Comparison of ENCODE assay signal across 10 cellular contexts in the genomic region with DNA sequence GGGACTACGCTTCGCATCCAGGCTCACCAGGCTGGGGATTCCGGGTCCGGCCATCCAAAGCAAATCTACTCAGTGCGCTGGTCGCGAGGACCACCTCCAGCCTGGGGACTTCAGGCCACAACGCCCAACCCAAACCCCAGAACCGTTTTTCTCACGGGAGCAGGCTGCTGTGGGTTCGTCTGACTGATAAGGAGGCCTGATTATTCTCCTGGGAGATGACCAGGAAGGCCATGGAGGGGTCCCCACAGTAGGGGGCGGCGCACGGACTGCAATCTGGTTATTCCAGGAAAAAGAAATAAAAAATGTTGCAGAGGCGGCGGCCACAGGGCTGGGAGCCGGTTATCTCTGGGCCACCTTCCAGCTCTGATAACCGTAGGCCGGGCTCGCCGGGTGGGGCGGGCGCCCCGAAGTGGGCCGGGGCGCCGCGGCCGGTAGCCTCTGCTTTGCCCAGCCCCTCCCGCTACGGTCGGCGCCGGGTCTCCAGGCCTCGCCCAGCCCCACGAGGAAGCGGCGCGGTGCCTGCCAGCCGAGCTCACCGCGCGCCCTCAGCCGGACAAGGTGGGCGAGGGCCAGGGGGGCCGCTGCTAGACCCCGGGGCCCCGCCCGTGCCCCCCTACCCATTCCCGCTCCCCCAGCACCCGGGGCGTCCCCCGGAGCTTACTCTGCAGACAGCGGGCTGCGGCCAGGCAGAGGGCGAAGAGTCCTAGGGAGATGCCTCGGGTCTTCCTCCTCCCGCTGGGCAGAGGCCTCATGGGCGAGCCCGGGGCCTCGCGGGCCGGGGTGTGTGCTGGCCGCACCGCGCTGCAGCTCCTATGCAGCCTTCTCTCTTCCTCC. TPM values are rescaled to one million over a fixed set of nuclear protein-coding genes. Genes with fewer than 3 reads are reported as not detected.
DNase-seq lines count a peak whose midpoint lies in the region; ATAC-seq, FAIRE-seq and TF ChIP-seq lines count a peak whose summit lies in the region.
"Had no signal": no experiment of that assay in that cellular context is flagged by ENCODE, and none has a peak within 500 bp of the region (broad histone marks: within the 10 kb centered on the region; RNA-seq: fewer than 3 reads in every experiment).

No MANE protein-coding gene starts in this region.

- H3K4me3 Mint-ChIP-seq in activated naive CD4-positive, alpha-beta T cell treated with anti-CD3 and anti-CD28 coated beads for 36 hours = peak overlapping the region; percentile 29
- H3K4me3 Mint-ChIP-seq: nephron had no signal

- H3K4me1 Mint-ChIP-seq in activated naive CD4-positive, alpha-beta T cell treated with anti-CD3 and anti-CD28 coated beads for 36 hours (ENCODE audit: low read depth) = peaks cover 4% of the 10 kb centered on the region
- H3K4me1 Mint-ChIP-seq: nephron had no signal

- H3K27me3 ChIP-seq in bronchial epithelial cell (ENCODE audit: control insufficient read depth, insufficient read depth, low read length) = no peaks in the 10 kb centered on the region
- peaks cover 9% of the 10 kb centered on the region for H3K27me3 ChIP-seq in upper lobe of right lung

- TF ChIP-seq CTCF in bronchial epithelial cell (IDR thresholded peaks at IDR 0.05; ENCODE audit: insufficient read depth, low read length, severe bottlenecking) (no peak), upper lobe of right lung (IDR thresholded peaks at IDR 0.05) (no peak)

- H3K4me3 ChIP-seq in bronchial epithelial cell (ENCODE audit: low read depth, low read length) = peak overlapping the region; percentile 40
- peak overlapping the region; percentile 46 for H3K4me3 ChIP-seq in upper lobe of right lung
- H3K4me3 ChIP-seq: SK-N-MC had no signal

- no peak overlapping the region for H3K27ac Mint-ChIP-seq in activated naive CD4-positive, alpha-beta T cell treated with anti-CD3 and anti-CD28 coated beads for 36 hours
- H3K27ac Mint-ChIP-seq: nephron had no signal

- no peak for DNase-seq in activated naive CD4-positive, alpha-beta T cell treated with anti-CD3 and anti-CD28 coated beads for 36 hours
- no peak for DNase-seq in activated naive CD4-positive, alpha-beta T cell (lab: John Stamatoyannopoulos, UW)
- no peak for DNase-seq in bronchial epithelial cell (ENCODE audit: low read depth)
- DNase-seq in kidney tubule cell (ENCODE audit: low spot score) = peak; percentile 54
- no peak for DNase-seq in upper lobe of right lung
- DNase-seq in stimulated activated CD8-positive, alpha-beta memory T cell treated with anti-CD3 and anti-CD28 coated beads, Interleukin-4, amount 100 ng/mL, for 48 hours = no peak

- H3K36me3 ChIP-seq in bronchial epithelial cell (ENCODE audit: control insufficient read depth, insufficient read depth, low read length) = no peaks in the 10 kb centered on the region
- no peaks in the 10 kb centered on the region for H3K36me3 ChIP-seq in upper lobe of right lung

- H3K4me1 ChIP-seq in upper lobe of right lung = no peaks in the 10 kb centered on the region

- no peaks in the 10 kb centered on the region for H3K36me3 Mint-ChIP-seq in activated naive CD4-positive, alpha-beta T cell treated with anti-CD3 and anti-CD28 coated beads for 36 hours (ENCODE audit: low read depth)

- H3K27ac ChIP-seq in upper lobe of right lung = no peak overlapping the region
- H3K27ac ChIP-seq: SK-N-MC had no signal

- intact Hi-C loops in activated naive CD4-positive, alpha-beta T cell treated with anti-CD3 and anti-CD28 coated beads for 36 hours (cut with micrococcal nuclease) = no loop called here
- intact Hi-C loops in upper lobe of right lung (cut with DNase I) = no loop called here

- ATAC-seq in upper lobe of right lung (peak; percentile 71), GM21737 (IDR thresholded peaks at IDR 0.05; ENCODE audit: unreplicated experiment) (no peak), GM19351 (IDR thresholded peaks at IDR 0.05; ENCODE audit: unreplicated experiment) (no peak)

- FAIRE-seq in bronchial epithelial cell (lab: Jason Lieb, UNC) = no peak

- H3K9me3 Mint-ChIP-seq in activated naive CD4-positive, alpha-beta T cell treated with anti-CD3 and anti-CD28 coated beads for 36 hours = no peaks in the 10 kb centered on the region
- H3K9me3 Mint-ChIP-seq: nephron had no signal

- peaks cover 27% of the 10 kb centered on the region for H3K27me3 Mint-ChIP-seq in activated naive CD4-positive, alpha-beta T cell treated with anti-CD3 and anti-CD28 coated beads for 36 hours (ENCODE audit: low read depth)

- H3K9me3 ChIP-seq in upper lobe of right lung = no peaks in the 10 kb centered on the region

- CTCF ChIA-PET in activated naive CD4-positive, alpha-beta T cell treated with anti-CD3 and anti-CD28 coated beads for 36 hours (lab: Charles Lee) = no interaction called here

RNA-seq across cellular contexts. Expression of gene VSTM5, which starts 0.5 kb away (rescaled TPM):
- total RNA-seq in activated naive CD4-positive, alpha-beta T cell treated with anti-CD3 and anti-CD28 coated beads for 36 hours = not detected
- 0.51 and 0.79 TPM in 2 replicates for total RNA-seq in bronchial epithelial cell
- total RNA-seq in upper lobe of right lung = not detected
